Comparison of ENCODE assay signal across 1 cellular context in the genomic region with DNA sequence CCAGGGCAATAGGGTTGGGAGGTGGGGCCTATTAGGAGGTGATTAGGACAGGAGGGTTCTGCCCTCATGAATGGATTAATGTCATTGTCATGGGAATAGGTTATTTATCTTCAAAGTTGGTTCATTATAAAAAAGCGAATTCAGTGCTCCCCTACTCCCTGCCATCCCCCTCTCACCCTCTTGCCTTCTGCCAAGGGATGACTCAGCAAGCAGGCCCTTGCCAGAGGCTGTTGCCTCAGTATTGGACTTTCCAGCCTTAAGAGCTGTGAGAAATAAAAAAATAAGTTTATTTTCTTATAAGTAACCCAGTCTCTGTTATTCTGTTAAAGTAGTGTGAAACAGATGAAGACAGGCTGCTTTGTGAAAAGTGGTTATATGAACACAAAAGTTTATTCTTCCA.
TF ChIP-seq lines count a peak whose summit lies in the region.

No MANE protein-coding gene starts in this region.

TF ChIP-seq in H1, 55 proteins besides CTCF, POLR2A, EP300 and RAD21:
- TF ChIP-seq, protein P1, sequence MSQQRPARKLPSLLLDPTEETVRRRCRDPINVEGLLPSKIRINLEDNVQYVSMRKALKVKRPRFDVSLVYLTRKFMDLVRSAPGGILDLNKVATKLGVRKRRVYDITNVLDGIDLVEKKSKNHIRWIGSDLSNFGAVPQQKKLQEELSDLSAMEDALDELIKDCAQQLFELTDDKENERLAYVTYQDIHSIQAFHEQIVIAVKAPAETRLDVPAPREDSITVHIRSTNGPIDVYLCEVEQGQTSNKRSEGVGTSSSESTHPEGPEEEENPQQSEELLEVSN (IDR thresholded peaks at IDR 0.05): no peak
- TF ChIP-seq BCL11A (IDR thresholded peaks at IDR 0.05; ENCODE audit: low read depth in 2 of 2, low read length in 2 of 2) (no peak), RXRA (IDR thresholded peaks at IDR 0.05; ENCODE audit: insufficient read depth, low read depth, low read length) (no peak), CTBP2 (IDR thresholded peaks at IDR 0.05; ENCODE audit: borderline replicate concordance, insufficient read depth, insufficient read length, low read length) (no peak), ASH2L (IDR thresholded peaks at IDR 0.05; ENCODE audit: low read length) (no peak), BACH1 (IDR thresholded peaks at IDR 0.05; ENCODE audit: low read length) (peak; percentile 59; the same call in 1 of the 2 replicates)
